ENCODE assay signal across 21 cellular contexts in genomic region chr11:35256296-35256695, GRCh38.
A peak's percentile ranks its signal among the peaks of the same experiment; 100 is the strongest.
DNase-seq lines count a peak whose midpoint lies in the region; ATAC-seq, FAIRE-seq and TF ChIP-seq lines count a peak whose summit lies in the region.
"Had no signal": no experiment of that assay in that cellular context is flagged by ENCODE, and none has a peak within 500 bp of the region (broad histone marks: within the 10 kb centered on the region; RNA-seq: fewer than 3 reads in every experiment).

No MANE protein-coding gene starts in this region.

- H3K27me3 ChIP-seq in ascending aorta: no peaks in the 10 kb centered on the region
- H3K27me3 ChIP-seq: MG63 had no signal

- no peak overlapping the region for H3K27ac Mint-ChIP-seq in activated naive CD8-positive, alpha-beta T cell
- no peak overlapping the region for H3K27ac Mint-ChIP-seq in activated naive CD8-positive, alpha-beta T cell treated with anti-CD3 and anti-CD28 coated beads for 36 hours

- no peaks in the 10 kb centered on the region for H3K9me3 Mint-ChIP-seq in activated naive CD8-positive, alpha-beta T cell (ENCODE audit: low read depth)
- H3K9me3 Mint-ChIP-seq in activated naive CD8-positive, alpha-beta T cell treated with anti-CD3 and anti-CD28 coated beads for 36 hours: no peaks in the 10 kb centered on the region

- ATAC-seq in GM18907 (IDR thresholded peaks at IDR 0.05; ENCODE audit: unreplicated experiment) (no peak), HG02981 (IDR thresholded peaks at IDR 0.05; ENCODE audit: unreplicated experiment) (no peak)
- ATAC-seq: HCT116 had no signal

- H3K36me3 Mint-ChIP-seq in activated naive CD8-positive, alpha-beta T cell: peaks cover 9% of the 10 kb centered on the region
- H3K36me3 Mint-ChIP-seq in activated naive CD8-positive, alpha-beta T cell treated with anti-CD3 and anti-CD28 coated beads for 36 hours: no peaks in the 10 kb centered on the region

- peak overlapping the region; percentile 42 to 66 for H3K27ac ChIP-seq in ascending aorta
- H3K27ac ChIP-seq: C4-2B, GM23248, KMS-11, PC-9 had no signal

- TF ChIP-seq CTCF in ascending aorta (IDR thresholded peaks at IDR 0.05): no peak

- intact Hi-C loops in ascending aorta (cut with DNase I): no loop called here

- FAIRE-seq in islet of Langerhans (lab: Jason Lieb, UNC): peak; percentile 58
- FAIRE-seq: A204.1 had no signal

- H3K36me3 ChIP-seq in ascending aorta: no peaks in the 10 kb centered on the region
- H3K36me3 ChIP-seq: MG63 had no signal

- peak overlapping the region; percentile 28 for H3K4me3 Mint-ChIP-seq in activated naive CD8-positive, alpha-beta T cell
- H3K4me3 Mint-ChIP-seq in activated naive CD8-positive, alpha-beta T cell treated with anti-CD3 and anti-CD28 coated beads for 36 hours: no peak overlapping the region

- no peak for DNase-seq in activated naive CD8-positive, alpha-beta T cell treated with anti-CD3 and anti-CD28 coated beads for 36 hours
- DNase-seq in ascending aorta (ENCODE audit: low spot score in 2 of 2): no peak
- DNase-seq in HPDE6-E6E7 (ENCODE audit: extremely low spot score): no peak
- no peak for DNase-seq in central memory CD4-positive, alpha-beta T cell
- DNase-seq: DMS79, GDM1, GM23248, MG63, NCI-H1092 treated with DMSO at 0.1 percent for 48 hours, NCI-H187, NCI-H2171 treated with DMSO at 0.1 percent for 48 hours, NCI-H774, PC-9 had no signal

- no peaks in the 10 kb centered on the region for H3K9me3 ChIP-seq in ascending aorta

- H3K4me3 ChIP-seq in ascending aorta: no peak overlapping the region
- H3K4me3 ChIP-seq: GM23248, MG63, PC-9 had no signal

- peaks cover 13 to 34% of the 10 kb centered on the region in 2 donors for H3K4me1 ChIP-seq in ascending aorta

- H3K27me3 Mint-ChIP-seq in activated naive CD8-positive, alpha-beta T cell: no peaks in the 10 kb centered on the region
- H3K27me3 Mint-ChIP-seq in activated naive CD8-positive, alpha-beta T cell treated with anti-CD3 and anti-CD28 coated beads for 36 hours: no peaks in the 10 kb centered on the region

- peaks cover 44% of the 10 kb centered on the region for H3K4me1 Mint-ChIP-seq in activated naive CD8-positive, alpha-beta T cell (ENCODE audit: low read depth)
- peaks cover 30% of the 10 kb centered on the region for H3K4me1 Mint-ChIP-seq in activated naive CD8-positive, alpha-beta T cell treated with anti-CD3 and anti-CD28 coated beads for 36 hours
